In the genomic region with DNA sequence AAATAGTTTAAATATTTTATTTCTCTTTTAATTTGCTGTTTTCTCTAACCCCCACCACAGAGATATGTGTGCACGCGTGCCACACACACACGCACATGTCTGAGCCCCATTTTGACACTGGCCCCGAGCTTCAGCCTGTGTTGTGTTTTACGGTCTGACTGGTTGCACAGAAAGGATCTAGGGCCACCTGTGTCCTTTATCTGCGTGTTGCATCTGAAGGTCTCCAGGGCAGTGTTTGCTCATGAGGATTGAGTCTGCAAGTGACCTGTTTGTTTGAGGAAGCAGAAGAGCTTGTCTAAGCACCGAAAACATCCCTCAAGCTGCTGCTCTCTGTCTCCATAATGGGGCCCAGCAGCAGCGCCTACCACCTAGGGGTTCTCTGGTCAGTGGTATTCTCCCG, we compare ENCODE assay signal across 27 cellular contexts.
DNase-seq lines count a peak whose midpoint lies in the region; ATAC-seq, FAIRE-seq and TF ChIP-seq lines count a peak whose summit lies in the region.
"Had no signal": no experiment of that assay in that cellular context is flagged by ENCODE, and none has a peak within 500 bp of the region (broad histone marks: within the 10 kb centered on the region; RNA-seq: fewer than 3 reads in every experiment).

No MANE protein-coding gene starts in this region.

- peaks cover 14% of the 10 kb centered on the region for H3K4me1 ChIP-seq in HepG2 (ENCODE audit: insufficient read depth, low read length)
- no peaks in the 10 kb centered on the region for H3K4me1 ChIP-seq in right lobe of liver
- H3K4me1 ChIP-seq: foreskin keratinocyte, left lung had no signal

- BruUV-seq in HepG2 (replicated peaks; lab: Mats Ljungman, UMichigan), result no TSS peak

- H2AFZ ChIP-seq in HepG2 (ENCODE audit: low read length), result no peak overlapping the region

- CTCF ChIA-PET in HepG2 (lab: Yijun Ruan, JAX; ENCODE audit: low intra/inter-chr PET ratio, low total read pairs), result no interaction called here

- no peaks in the 10 kb centered on the region for H3K9me3 ChIP-seq in HepG2 (ENCODE audit: low read length)
- no peaks in the 10 kb centered on the region for H3K9me3 ChIP-seq in right lobe of liver
- H3K9me3 ChIP-seq: left lung, ovary had no signal

- H3K27me3 ChIP-seq in HepG2 (ENCODE audit: control insufficient read depth in 1 of 2, insufficient read depth in 2 of 2, low read length in 2 of 2), result no peaks in the 10 kb centered on the region
- H3K27me3 ChIP-seq in right lobe of liver, result no peaks in the 10 kb centered on the region
- H3K27me3 ChIP-seq: brain microvascular endothelial cell, left lung, ovary had no signal

- TF ChIP-seq CTCF in HepG2 (CRISPR knock-in tag; IDR thresholded peaks at IDR 0.05) (0 out of 2 replicates have a peak, but pooled peaks have one; percentile 6), right lobe of liver (IDR thresholded peaks at IDR 0.05) (no peak)

- WGBS in HepG2 (ENCODE audit: low lambda C conversion rate), result 13% methylated on average over 9 of the region's 9 CpGs
- 74% methylated on average over 5 of the region's 9 CpGs for WGBS in right lobe of liver (ENCODE audit: insufficient coverage, low coverage, low lambda C conversion rate, missing lambda C conversion rate)

- FAIRE-seq in HepG2 (lab: Jason Lieb, UNC), result no peak
- FAIRE-seq: colon, H54, RCC 7860 had no signal

- intact Hi-C loops in HepG2 (cut with micrococcal nuclease; ENCODE audit: unreplicated experiment) (no loop called here), right lobe of liver (cut with DNase I) (no loop called here)

- POLR2A ChIA-PET in HepG2 (lab: Yijun Ruan, JAX), result no interaction called here

- H3K36me3 ChIP-seq in HepG2 (replicated peaks in 1 of 2; ENCODE audit: control insufficient read depth in 1 of 2, insufficient read depth in 2 of 2, low read length in 2 of 2) (no peaks in the 10 kb centered on the region), right lobe of liver (no peaks in the 10 kb centered on the region)
- H3K36me3 ChIP-seq: brain microvascular endothelial cell, left lung, ovary had no signal

- no peak for TF ChIP-seq RAD21 in HepG2 (CRISPR knock-in tag; IDR thresholded peaks at IDR 0.05)

- DNase-seq in HepG2 (ENCODE audit: low spot score) (peak; percentile 31), right lobe of liver (no peak), NCI-H146 treated with DMSO at 0.1 percent for 48 hours (lab: John Stamatoyannopoulos, UW; ENCODE audit: unreplicated experiment) (peak; percentile 80), islet precursor cell (peak; percentile 78), iPS-NIHi11 (ENCODE audit: low spot score) (no peak)
- no peak for DNase-seq in activated CD4-positive, alpha-beta T cell treated with anti-CD3 and anti-CD28 coated beads, Interleukin-2, amount 50 U/mL, for 4 hours
- DNase-seq: activated CD4-positive, alpha-beta T cell treated with anti-CD3 and anti-CD28 coated beads, Interleukin-2, amount 10 ng/mL, durations not matched to agents 24 days and 14 days; activated naive CD4-positive, alpha-beta T cell treated with anti-CD3 and anti-CD28 coated beads for 36 hours; activated T-cell treated with anti-CD3 and anti-CD28 coated beads, Interleukin-2, amount 50 U/mL, for 48 hours; brain microvascular endothelial cell; CD4-positive, CD25-positive, alpha-beta regulatory T cell; DMS 273 treated with DMSO at 0.1 percent for 48 hours; effector memory CD4-positive, alpha-beta T cell; foreskin keratinocyte; GF-D8; immature natural killer cell; left lung; ovary; T-helper 2 cell had no signal

- ATAC-seq in HepG2 (peak; percentile 55; the same call in 2 of the 3 replicates), right lobe of liver (no peak), GM21786 (IDR thresholded peaks at IDR 0.05; ENCODE audit: unreplicated experiment) (no peak), HG02885 (IDR thresholded peaks at IDR 0.05; ENCODE audit: poor library complexity, unreplicated experiment) (no peak)
- ATAC-seq: foreskin keratinocyte; left lung; natural killer cell treated with Interleukin-12 subunit alpha and Interleukin-12 subunit beta and Interleukin-15 and Interleukin-18, amount 100 ng/mL, for 72 hours; sciatic nerve had no signal

- TF ChIP-seq POLR2A in HepG2 (IDR thresholded peaks at IDR 0.05; ENCODE audit: insufficient read depth in 1 of 2, low read depth in 2 of 2, low read length in 2 of 2) (no peak), right lobe of liver (IDR thresholded peaks at IDR 0.05) (no peak)

- H4K20me1 ChIP-seq in HepG2 (ENCODE audit: insufficient read depth, low read length), result no peaks in the 10 kb centered on the region

- in situ Hi-C loops in HepG2 (cut with HindIII; ENCODE audit: extremely low pct_ligation_motif_present, low pct_unique_long_range_greater_than_20kb), result no loop called here

- no peak overlapping the region for H3K27ac ChIP-seq in HepG2 (ENCODE audit: extremely low read length, insufficient read depth, low read length)
- no peak overlapping the region for H3K27ac ChIP-seq in right lobe of liver
- H3K27ac ChIP-seq: brain microvascular endothelial cell, foreskin keratinocyte, left lung, ovary, SK-N-MC had no signal

- H3K4me3 ChIP-seq in HepG2 (replicated peaks in 1 of 3; ENCODE audit: insufficient read depth in 1 of 3, low read depth in 2 of 3, low read length in 3 of 3), result no peak overlapping the region
- no peak overlapping the region for H3K4me3 ChIP-seq in right lobe of liver
- H3K4me3 ChIP-seq: left lung, ovary, SK-N-MC had no signal

- H3K79me2 ChIP-seq in HepG2 (ENCODE audit: insufficient read depth, low read length), result no peaks in the 10 kb centered on the region

- TF ChIP-seq EP300 in HepG2 (IDR thresholded peaks at IDR 0.05; ENCODE audit: low read depth in 2 of 2, low read length in 2 of 2) (no peak), HepG2 (CRISPR knock-in tag; IDR thresholded peaks at IDR 0.05; ENCODE audit: borderline replicate concordance) (no peak)

- H3K4me2 ChIP-seq in HepG2 (ENCODE audit: low read depth, low read length), result peak overlapping the region; percentile 24; the same call in 1 of the 2 replicates

- no peak overlapping the region for H3K9ac ChIP-seq in HepG2 (ENCODE audit: insufficient read depth, low read depth, low read length)

TF ChIP-seq in HepG2, 621 proteins besides CTCF, POLR2A, EP300 and RAD21:
- TF ChIP-seq, protein P1, sequence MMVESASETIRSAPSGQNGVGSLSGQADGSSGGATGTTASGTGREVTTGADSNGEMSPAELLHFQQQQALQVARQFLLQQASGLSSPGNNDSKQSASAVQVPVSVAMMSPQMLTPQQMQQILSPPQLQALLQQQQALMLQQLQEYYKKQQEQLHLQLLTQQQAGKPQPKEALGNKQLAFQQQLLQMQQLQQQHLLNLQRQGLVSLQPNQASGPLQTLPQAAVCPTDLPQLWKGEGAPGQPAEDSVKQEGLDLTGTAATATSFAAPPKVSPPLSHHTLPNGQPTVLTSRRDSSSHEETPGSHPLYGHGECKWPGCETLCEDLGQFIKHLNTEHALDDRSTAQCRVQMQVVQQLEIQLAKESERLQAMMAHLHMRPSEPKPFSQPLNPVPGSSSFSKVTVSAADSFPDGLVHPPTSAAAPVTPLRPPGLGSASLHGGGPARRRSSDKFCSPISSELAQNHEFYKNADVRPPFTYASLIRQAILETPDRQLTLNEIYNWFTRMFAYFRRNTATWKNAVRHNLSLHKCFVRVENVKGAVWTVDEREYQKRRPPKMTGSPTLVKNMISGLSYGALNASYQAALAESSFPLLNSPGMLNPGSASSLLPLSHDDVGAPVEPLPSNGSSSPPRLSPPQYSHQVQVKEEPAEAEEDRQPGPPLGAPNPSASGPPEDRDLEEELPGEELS (CRISPR knock-in tag; IDR thresholded peaks at IDR 0.05), result peak; percentile 35; the same call in 1 of the 2 replicates
- TF ChIP-seq, protein P2, sequence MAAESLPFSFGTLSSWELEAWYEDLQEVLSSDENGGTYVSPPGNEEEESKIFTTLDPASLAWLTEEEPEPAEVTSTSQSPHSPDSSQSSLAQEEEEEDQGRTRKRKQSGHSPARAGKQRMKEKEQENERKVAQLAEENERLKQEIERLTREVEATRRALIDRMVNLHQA (CRISPR knock-in tag; IDR thresholded peaks at IDR 0.05), result no peak

Comparison
In these comparisons a context has a peak if more than half of its experiments do, and no peak if none do; other contexts are left out.
1. DNase-seq: peak in HepG2 (single experiment), NCI-H146 treated with DMSO at 0.1 percent for 48 hours (single experiment) and islet precursor cell (single experiment); none in right lobe of liver (0 of 3), activated CD4-positive, alpha-beta T cell treated with anti-CD3 and anti-CD28 coated beads, Interleukin-2, amount 50 U/mL, for 4 hours (0 of 2) and iPS-NIHi11 (single experiment).